8 cellular contexts compared by ENCODE assay signal in genomic region chr7:522071-522937, GRCh38. TPM values are rescaled to one million over a fixed set of nuclear protein-coding genes. Genes with fewer than 3 reads are reported as not detected.
DNase-seq lines count a peak whose midpoint lies in the region; ATAC-seq and TF ChIP-seq lines count a peak whose summit lies in the region.

No MANE protein-coding gene starts in this region.

- H3K27me3 ChIP-seq in CD4-positive, CD25-positive, alpha-beta regulatory T cell (ENCODE audit: control insufficient read depth, insufficient read depth, low read length): no peaks in the 10 kb centered on the region
- H3K27me3 ChIP-seq in H7 (ENCODE audit: control insufficient read depth, insufficient read depth, low read length) (peaks cover 38% of the 10 kb centered on the region), ectodermal cell (ENCODE audit: control insufficient read depth, insufficient read depth, low read length, poor library complexity, severe bottlenecking) (peaks cover 75% of the 10 kb centered on the region), tibial artery (no peaks in the 10 kb centered on the region)

- peak overlapping the region in 3 of 4 donors; percentile 38 to 67 (median 66) for H3K4me3 Mint-ChIP-seq in CD4-positive, CD25-positive, alpha-beta regulatory T cell
- H3K4me3 Mint-ChIP-seq in memory B cell: peak overlapping the region; percentile 81

- peaks cover 24% of the 10 kb centered on the region for H3K27me3 Mint-ChIP-seq in CD4-positive, CD25-positive, alpha-beta regulatory T cell
- H3K27me3 Mint-ChIP-seq in memory B cell: peaks cover 6% of the 10 kb centered on the region

- H3K4me3 ChIP-seq in CD4-positive, CD25-positive, alpha-beta regulatory T cell (ENCODE audit: low read depth, low read length): no peak overlapping the region
- H3K4me3 ChIP-seq in H7 (ENCODE audit: insufficient read depth, low read depth, low read length): peak overlapping the region; percentile 83
- peak overlapping the region; percentile 11 for H3K4me3 ChIP-seq in ectodermal cell (ENCODE audit: insufficient read depth, low read depth, low read length)
- H3K4me3 ChIP-seq in tibial artery: peak overlapping the region; percentile 47 to 96

- no peaks in the 10 kb centered on the region for H3K36me3 Mint-ChIP-seq in CD4-positive, CD25-positive, alpha-beta regulatory T cell
- no peaks in the 10 kb centered on the region for H3K36me3 Mint-ChIP-seq in memory B cell

- TF ChIP-seq CTCF in RWPE1 (conservative IDR thresholded peaks at IDR 0.05; ENCODE audit: low read depth) (0 out of 2 replicates have a peak, but pooled peaks have one; percentile 9), tibial artery (IDR thresholded peaks at IDR 0.05) (no peak)

- POLR2A ChIA-PET in RWPE1 (lab: Yijun Ruan, JAX; ENCODE audit: low non-redundant PET): no interaction called here

- H3K9me3 Mint-ChIP-seq in CD4-positive, CD25-positive, alpha-beta regulatory T cell: no peaks in the 10 kb centered on the region
- H3K9me3 Mint-ChIP-seq in memory B cell: no peaks in the 10 kb centered on the region

- ATAC-seq in CD4-positive, CD25-positive, alpha-beta regulatory T cell (ENCODE audit: low read depth in 2 of 2): no peak
- ATAC-seq in memory B cell (ENCODE audit: low read depth) (peak; percentile 75), HG02759 (IDR thresholded peaks at IDR 0.05; ENCODE audit: unreplicated experiment) (no peak)

- peaks cover 0 to 19% (median 0%) of the 10 kb centered on the region in 4 donors for H3K4me1 Mint-ChIP-seq in CD4-positive, CD25-positive, alpha-beta regulatory T cell
- peaks cover 15% of the 10 kb centered on the region for H3K4me1 Mint-ChIP-seq in memory B cell

- no peak overlapping the region for H3K27ac Mint-ChIP-seq in CD4-positive, CD25-positive, alpha-beta regulatory T cell
- H3K27ac Mint-ChIP-seq in memory B cell: peak overlapping the region; percentile 68

- H3K4me1 ChIP-seq in CD4-positive, CD25-positive, alpha-beta regulatory T cell (ENCODE audit: control insufficient read depth, insufficient read depth, low read length, poor library complexity, severe bottlenecking): peaks cover 51% of the 10 kb centered on the region
- H3K4me1 ChIP-seq in ectodermal cell (ENCODE audit: control insufficient read depth, insufficient read depth, low read length) (peaks cover 14% of the 10 kb centered on the region), tibial artery (peaks cover 0 to 53% (median 33%) of the 10 kb centered on the region in 4 donors)

- H3K9me3 ChIP-seq in CD4-positive, CD25-positive, alpha-beta regulatory T cell (ENCODE audit: control insufficient read depth in 2 of 2, low read length in 2 of 2): no peaks in the 10 kb centered on the region
- H3K9me3 ChIP-seq in ectodermal cell (ENCODE audit: control insufficient read depth, low read length): no peaks in the 10 kb centered on the region
- H3K9me3 ChIP-seq in tibial artery: peaks cover 0 to 14% (median 8%) of the 10 kb centered on the region in 3 donors

- peak in 1 of 3 donors; percentile 38 for DNase-seq in CD4-positive, CD25-positive, alpha-beta regulatory T cell
- peak; percentile 89 for DNase-seq in H7
- peak; percentile 62 for DNase-seq in RWPE1 (ENCODE audit: low spot score)
- peak; percentile 42 to 50 for DNase-seq in memory B cell (ENCODE audit: low spot score in 2 of 2)
- peak in 1 of 2 donors; percentile 53 for DNase-seq in tibial artery
- DNase-seq in posterior vena cava (ENCODE audit: low spot score): no peak

- WGBS in ectodermal cell, 2 experiments: 2 to 3% methylated on average over 89 of the region's 89 CpGs

- intact Hi-C loops in tibial artery (cut with DNase I; ENCODE audit: low total_unique reads): no loop called here
- intact Hi-C loops in posterior vena cava (cut with DNase I): no loop called here

- no peaks in the 10 kb centered on the region for H3K36me3 ChIP-seq in CD4-positive, CD25-positive, alpha-beta regulatory T cell (ENCODE audit: control insufficient read depth, insufficient read depth, low read length)
- H3K36me3 ChIP-seq in H7 (replicated peaks; ENCODE audit: control insufficient read depth, insufficient read depth, low read length) (no peaks in the 10 kb centered on the region), ectodermal cell (ENCODE audit: control insufficient read depth, insufficient read depth, low read length) (no peaks in the 10 kb centered on the region), tibial artery (no peaks in the 10 kb centered on the region)

- H3K27ac ChIP-seq in CD4-positive, CD25-positive, alpha-beta regulatory T cell (ENCODE audit: insufficient read depth, low read length, poor library complexity, severe bottlenecking): no peak overlapping the region
- H3K27ac ChIP-seq in RWPE1 (peak overlapping the region; percentile 98), ectodermal cell (ENCODE audit: insufficient read depth, low read depth, low read length, poor library complexity, severe bottlenecking) (no peak overlapping the region), tibial artery (peak overlapping the region; percentile 90 to 99)

- CTCF ChIA-PET in RWPE1 (lab: Yijun Ruan, JAX): interaction anchor here (0.5 to 1.1 kb wide), 5 partner anchors 9 to 778 kb away, joined by 3 to 5 read pairs (median 3); no protein-coding TSS in a partner anchor

RNA-seq across cellular contexts. Expression of gene PDGFA, which starts 2.7 kb away (rescaled TPM):
- 2.9 TPM for total RNA-seq in CD4-positive, CD25-positive, alpha-beta regulatory T cell
- polyA plus RNA-seq in CD4-positive, CD25-positive, alpha-beta regulatory T cell: not detected
- 149 and 202 TPM in 2 replicates for total RNA-seq in H7 (2014; rRNA removed; shearing (Covaris generic))
- 8.1 TPM for polyA plus RNA-seq in ectodermal cell (2013, experiment 1 of 4)
- polyA plus RNA-seq in ectodermal cell (2013, experiment 2 of 4): 11.6 TPM
- 8.5 TPM for polyA plus RNA-seq in ectodermal cell (2013, experiment 3 of 4)
- 8.6 TPM for polyA plus RNA-seq in ectodermal cell (2013, experiment 4 of 4)
- 10 to 100 TPM; 54.1 to 63.1 TPM for total RNA-seq in posterior vena cava

Comparison
In these comparisons a context has a peak if more than half of its experiments do, and no peak if none do; other contexts are left out.
1. H3K27ac ChIP-seq: peak in RWPE1 (single experiment) and tibial artery (2 of 2); none in CD4-positive, CD25-positive, alpha-beta regulatory T cell (single experiment) and ectodermal cell (single experiment).
2. RNA of gene PDGFA, which starts 2.7 kb away (total RNA-seq): 149 to 202 TPM in H7 and 54.1 to 63.1 TPM in posterior vena cava; 2.9 TPM in CD4-positive, CD25-positive, alpha-beta regulatory T cell (single experiment); every median in the first group is over 10 times any median in the second.